Comparison of ENCODE assay signal across 1 cellular context in genomic region chr1:155185783-155186265, GRCh38.
A peak's percentile ranks its signal among the peaks of the same experiment; 100 is the strongest.
TF ChIP-seq lines count a peak whose summit lies in the region.

No MANE protein-coding gene starts in this region.

TF ChIP-seq in GM12878, 131 proteins besides CTCF, POLR2A, EP300 and RAD21:
- no peak for TF ChIP-seq BRCA1 (IDR thresholded peaks at IDR 0.05; ENCODE audit: low read depth, low read length)
- TF ChIP-seq CEBPB (IDR thresholded peaks at IDR 0.05; ENCODE audit: borderline replicate concordance in 1 of 2, low read depth in 2 of 2, low read length in 2 of 2), result no peak
- no peak for TF ChIP-seq NRF1 (conservative IDR thresholded peaks at IDR 0.05; ENCODE audit: low read depth, low read length)
- TF ChIP-seq HCFC1 (IDR thresholded peaks at IDR 0.05; ENCODE audit: low read length), result 0 out of 2 replicates have a peak, but pooled peaks have one; percentile 3
- TF ChIP-seq SKIL (IDR thresholded peaks at IDR 0.05; ENCODE audit: low read depth, poor library complexity, severe bottlenecking), result no peak
- no peak for TF ChIP-seq TBL1XR1 (IDR thresholded peaks at IDR 0.05; ENCODE audit: low read depth, low read length)
- TF ChIP-seq CUX1 (IDR thresholded peaks at IDR 0.05; ENCODE audit: insufficient replicate concordance, low read depth, low read length), result no peak
- peak in 1 of 2 experiments; percentile 7; a peak in 1 of 4 replicates for TF ChIP-seq IKZF2 (IDR thresholded peaks at IDR 0.05)
- no peak for TF ChIP-seq SRF (IDR thresholded peaks at IDR 0.05; ENCODE audit: low read depth in 2 of 2, low read length in 2 of 2)
- TF ChIP-seq TCF12 (IDR thresholded peaks at IDR 0.05; ENCODE audit: low read depth, low read length), result no peak
- peak; percentile 10 for TF ChIP-seq MEF2B (IDR thresholded peaks at IDR 0.05; ENCODE audit: partially characterized antibody, poor library complexity, severe bottlenecking)
- TF ChIP-seq RFX5 (IDR thresholded peaks at IDR 0.05; ENCODE audit: low read depth, low read length), result no peak
- TF ChIP-seq CREB1 (IDR thresholded peaks at IDR 0.05; ENCODE audit: low read depth), result no peak
- no peak for TF ChIP-seq IRF5 (IDR thresholded peaks at IDR 0.05; ENCODE audit: borderline replicate concordance)
- TF ChIP-seq SMAD5 (IDR thresholded peaks at IDR 0.05; ENCODE audit: low read depth), result no peak
- no peak for TF ChIP-seq ZNF384 (IDR thresholded peaks at IDR 0.05; ENCODE audit: borderline replicate concordance, low read depth, low read length)
